ENCODE assay signal across 16 cellular contexts in genomic region chr3:70963412-70963811, GRCh38.
DNase-seq lines count a peak whose midpoint lies in the region; ATAC-seq and TF ChIP-seq lines count a peak whose summit lies in the region.
"Had no signal": no experiment of that assay in that cellular context is flagged by ENCODE, and none has a peak within 500 bp of the region (broad histone marks: within the 10 kb centered on the region; RNA-seq: fewer than 3 reads in every experiment).

No MANE protein-coding gene starts in this region.

- peak overlapping the region; percentile 70 for H3K27ac Mint-ChIP-seq in activated naive CD4-positive, alpha-beta T cell treated with anti-CD3 and anti-CD28 coated beads for 36 hours
- peak overlapping the region; percentile 16 to 87 for H3K27ac Mint-ChIP-seq in activated naive CD4-positive, alpha-beta T cell treated with anti-CD3 and anti-CD28 coated beads, Interleukin-2, amount 50 U/mL, for 72 hours
- peak overlapping the region in 5 of 6 donors; percentile 4 to 55 (median 42) for H3K27ac Mint-ChIP-seq in immature natural killer cell
- H3K27ac Mint-ChIP-seq in type B pancreatic cell: peak overlapping the region; percentile 64
- H3K27ac Mint-ChIP-seq in Calu3 (ENCODE audit: unreplicated experiment): no peak overlapping the region

- H3K4me3 Mint-ChIP-seq in activated naive CD4-positive, alpha-beta T cell treated with anti-CD3 and anti-CD28 coated beads for 36 hours: no peak overlapping the region
- H3K4me3 Mint-ChIP-seq in immature natural killer cell (no peak overlapping the region), type B pancreatic cell (no peak overlapping the region), Calu3 (ENCODE audit: low read depth, unreplicated experiment) (no peak overlapping the region)

- H3K9me3 Mint-ChIP-seq in activated naive CD4-positive, alpha-beta T cell treated with anti-CD3 and anti-CD28 coated beads for 36 hours: no peaks in the 10 kb centered on the region
- H3K9me3 Mint-ChIP-seq in activated naive CD4-positive, alpha-beta T cell treated with anti-CD3 and anti-CD28 coated beads, Interleukin-2, amount 50 U/mL, for 72 hours: no peaks in the 10 kb centered on the region
- no peaks in the 10 kb centered on the region for H3K9me3 Mint-ChIP-seq in immature natural killer cell
- H3K9me3 Mint-ChIP-seq in type B pancreatic cell: no peaks in the 10 kb centered on the region
- no peaks in the 10 kb centered on the region for H3K9me3 Mint-ChIP-seq in Calu3 (ENCODE audit: low read depth, unreplicated experiment)
- H3K9me3 Mint-ChIP-seq: naive B cell had no signal

- H3K27me3 Mint-ChIP-seq in activated naive CD4-positive, alpha-beta T cell treated with anti-CD3 and anti-CD28 coated beads for 36 hours (ENCODE audit: low read depth): no peaks in the 10 kb centered on the region
- H3K27me3 Mint-ChIP-seq in immature natural killer cell (ENCODE audit: low read depth in 3 of 3) (peaks cover 2 to 9% (median 2%) of the 10 kb centered on the region in 3 donors), type B pancreatic cell (no peaks in the 10 kb centered on the region), Calu3 (ENCODE audit: unreplicated experiment) (no peaks in the 10 kb centered on the region)
- H3K27me3 Mint-ChIP-seq: naive B cell had no signal

- no peak for TF ChIP-seq CTCF in type B pancreatic cell (conservative IDR thresholded peaks at IDR 0.05)
- no peak for TF ChIP-seq CTCF in breast epithelium (IDR thresholded peaks at IDR 0.05)
- no peak for TF ChIP-seq CTCF in Calu3 (IDR thresholded peaks at IDR 0.05; ENCODE audit: unreplicated experiment)

- no peak overlapping the region for H3K4me3 ChIP-seq in breast epithelium
- H3K4me3 ChIP-seq: SJCRH30 had no signal

- peaks cover 10% of the 10 kb centered on the region for H3K36me3 ChIP-seq in breast epithelium
- H3K36me3 ChIP-seq: SJCRH30 had no signal

- BruUV-seq in Calu3 (replicated peaks; lab: Mats Ljungman, UMichigan): no TSS peak

- CTCF ChIA-PET in activated naive CD4-positive, alpha-beta T cell treated with anti-CD3 and anti-CD28 coated beads for 36 hours (lab: Charles Lee): no interaction called here
- CTCF ChIA-PET in Calu3 (lab: Charles Lee): no interaction called here

- H3K4me1 Mint-ChIP-seq in activated naive CD4-positive, alpha-beta T cell treated with anti-CD3 and anti-CD28 coated beads for 36 hours (ENCODE audit: low read depth): peaks cover 8% of the 10 kb centered on the region
- H3K4me1 Mint-ChIP-seq in immature natural killer cell (no peaks in the 10 kb centered on the region), type B pancreatic cell (ENCODE audit: unreplicated experiment) (peaks cover 15% of the 10 kb centered on the region), Calu3 (ENCODE audit: low read depth, unreplicated experiment) (no peaks in the 10 kb centered on the region)
- H3K4me1 Mint-ChIP-seq: naive B cell had no signal

- H3K4me1 ChIP-seq in breast epithelium: no peaks in the 10 kb centered on the region
- H3K4me1 ChIP-seq: SJCRH30 had no signal

- no peak overlapping the region for H3K27ac ChIP-seq in breast epithelium
- H3K27ac ChIP-seq: SJCRH30 had no signal

- H3K27me3 ChIP-seq in breast epithelium: no peaks in the 10 kb centered on the region
- H3K27me3 ChIP-seq: SJCRH30 had no signal

- DNase-seq in activated naive CD4-positive, alpha-beta T cell treated with anti-CD3 and anti-CD28 coated beads for 36 hours: no peak
- DNase-seq in activated naive CD4-positive, alpha-beta T cell treated with Interleukin-2 at 50 U/mL for 16 hours: no peak
- DNase-seq in activated naive CD4-positive, alpha-beta T cell treated with anti-CD3 and anti-CD28 coated beads, Interleukin-2, amount 50 U/mL, for 72 hours (ENCODE audit: low spot score in 2 of 2): no peak
- no peak for DNase-seq in immature natural killer cell
- no peak for DNase-seq in type B pancreatic cell (ENCODE audit: extremely low spot score, unreplicated experiment)
- no peak for DNase-seq in breast epithelium (ENCODE audit: low spot score in 2 of 2)
- no peak for DNase-seq in DMS114 treated with DMSO at 0.1 percent for 48 hours (lab: John Stamatoyannopoulos, UW; ENCODE audit: unreplicated experiment)
- DNase-seq in Calu3: no peak
- DNase-seq: MM.1S; naive B cell; SJCRH30; stimulated activated CD4-positive, alpha-beta T cell treated with anti-CD3 and anti-CD28 coated beads, Interleukin-4, amount 100 ng/mL, for 4 hours; T1000 had no signal

- intact Hi-C loops in activated naive CD4-positive, alpha-beta T cell treated with anti-CD3 and anti-CD28 coated beads for 36 hours (cut with micrococcal nuclease): no loop called here
- intact Hi-C loops in breast epithelium (cut with DNase I; ENCODE audit: low total_unique reads) (no loop called here), Calu3 (cut with micrococcal nuclease; ENCODE audit: unreplicated experiment) (no loop called here)

- ATAC-seq in activated naive CD4-positive, alpha-beta T cell treated with anti-CD3 and anti-CD28 coated beads, Interleukin-2, amount 50 U/mL, for 72 hours: no peak
- ATAC-seq: esophagus mucosa, left lobe of liver, sciatic nerve had no signal

- H3K36me3 Mint-ChIP-seq in activated naive CD4-positive, alpha-beta T cell treated with anti-CD3 and anti-CD28 coated beads for 36 hours (ENCODE audit: low read depth): peaks cover 36% of the 10 kb centered on the region
- H3K36me3 Mint-ChIP-seq in activated naive CD4-positive, alpha-beta T cell treated with anti-CD3 and anti-CD28 coated beads, Interleukin-2, amount 50 U/mL, for 72 hours: peaks cover 29 to 35% of the 10 kb centered on the region in 2 donors
- H3K36me3 Mint-ChIP-seq in immature natural killer cell (peaks cover 21 to 60% (median 26%) of the 10 kb centered on the region in 3 donors), type B pancreatic cell (peaks cover 58% of the 10 kb centered on the region), Calu3 (ENCODE audit: insufficient read depth, unreplicated experiment) (peaks cover 33% of the 10 kb centered on the region)

- TF ChIP-seq POLR2A in breast epithelium (IDR thresholded peaks at IDR 0.05): no peak

- no peaks in the 10 kb centered on the region for H3K9me3 ChIP-seq in breast epithelium
- H3K9me3 ChIP-seq: SJCRH30 had no signal
